2 cellular contexts compared by ENCODE assay signal in genomic region chr1:115712911-115713609, GRCh38.
TF ChIP-seq lines count a peak whose summit lies in the region.

No MANE protein-coding gene starts in this region.

TF ChIP-seq in IMR-90, 13 proteins besides CTCF, POLR2A, EP300 and RAD21:
- no peak for TF ChIP-seq SMC3 (IDR thresholded peaks at IDR 0.05; ENCODE audit: low read depth, low read length)
- no peak for TF ChIP-seq RCOR1 (IDR thresholded peaks at IDR 0.05; ENCODE audit: insufficient replicate concordance, low read length)
- no peak for TF ChIP-seq MAFK (IDR thresholded peaks at IDR 0.05; ENCODE audit: low read depth, low read length)
- TF ChIP-seq FOS (IDR thresholded peaks at IDR 0.05; ENCODE audit: low read depth, low read length) = no peak
- TF ChIP-seq BHLHE40 (IDR thresholded peaks at IDR 0.05; ENCODE audit: low read depth, low read length) = no peak
- TF ChIP-seq NFE2L2 (IDR thresholded peaks at IDR 0.05; ENCODE audit: low read depth, low read length) = no peak
- TF ChIP-seq MAZ (IDR thresholded peaks at IDR 0.05; ENCODE audit: borderline replicate concordance, low read depth, low read length) = no peak
- TF ChIP-seq CHD1 (IDR thresholded peaks at IDR 0.05; ENCODE audit: low read depth, low read length) = no peak
- TF ChIP-seq CEBPB (IDR thresholded peaks at IDR 0.05; ENCODE audit: low read depth, low read length) = no peak
- TF ChIP-seq RFX5 (IDR thresholded peaks at IDR 0.05; ENCODE audit: low read depth, low read length) = no peak

TF ChIP-seq in neural cell, 6 proteins besides CTCF, POLR2A, EP300 and RAD21:
- TF ChIP-seq SMC3 (conservative IDR thresholded peaks at IDR 0.05; ENCODE audit: poor library complexity) (no peak), REST (IDR thresholded peaks at IDR 0.05; ENCODE audit: borderline replicate concordance) (peak; percentile 98), EZH2 (IDR thresholded peaks at IDR 0.05; ENCODE audit: borderline replicate concordance, insufficient read depth, low read length, poor library complexity, severe bottlenecking) (no peak), MXI1 (conservative IDR thresholded peaks at IDR 0.05; ENCODE audit: poor library complexity, severe bottlenecking) (no peak), TAF1 (IDR thresholded peaks at IDR 0.05; ENCODE audit: low read depth) (no peak), POLR2AphosphoS5 (IDR thresholded peaks at IDR 0.05) (peak; percentile 66)
